13 cellular contexts compared by ENCODE assay signal in genomic region chr12:42360747-42361403, GRCh38. TPM values are rescaled to one million over a fixed set of nuclear protein-coding genes. Genes with fewer than 3 reads are reported as not detected.
DNase-seq lines count a peak whose midpoint lies in the region; ATAC-seq and TF ChIP-seq lines count a peak whose summit lies in the region.
"Had no signal": no experiment of that assay in that cellular context is flagged by ENCODE, and none has a peak within 500 bp of the region (broad histone marks: within the 10 kb centered on the region; RNA-seq: fewer than 3 reads in every experiment).

No MANE protein-coding gene starts in this region.

- H3K4me3 ChIP-seq in OCI-LY3 (ENCODE audit: low read length): no peak overlapping the region
- H3K4me3 ChIP-seq: left ventricle myocardium inferior, SJCRH30 had no signal

- peak; percentile 33 for DNase-seq in EH (ENCODE audit: low read depth)
- peak; percentile 14 for DNase-seq in GM19238 (ENCODE audit: insufficient read length, low spot score)
- DNase-seq in G401 (ENCODE audit: low spot score): no peak
- DNase-seq in DMS79 (lab: John Stamatoyannopoulos, UW): no peak
- DNase-seq in CD4-positive, alpha-beta T cell: no peak
- no peak for DNase-seq in activated effector memory CD4-positive, alpha-beta T cell treated with anti-CD3 and anti-CD28 coated beads, Interleukin-2, amount 50 U/mL, for 16 hours
- DNase-seq: left ventricle myocardium inferior, NCI-H1417, SJCRH30 had no signal

- peaks cover 36% of the 10 kb centered on the region for H3K79me2 ChIP-seq in OCI-LY3 (ENCODE audit: low read length)

- H3K4me3 Mint-ChIP-seq in CD4-positive, alpha-beta T cell: no peak overlapping the region

- POLR2A ChIA-PET in CD4-positive, alpha-beta T cell (lab: Charles Lee): no interaction called here

- H3K4me1 ChIP-seq in OCI-LY3 (ENCODE audit: low read length): peaks cover 24% of the 10 kb centered on the region
- H3K4me1 ChIP-seq: SJCRH30 had no signal

- peaks cover 54% of the 10 kb centered on the region for H3K36me3 Mint-ChIP-seq in CD4-positive, alpha-beta T cell (ENCODE audit: low read depth)

- H3K9me3 Mint-ChIP-seq in CD4-positive, alpha-beta T cell: no peaks in the 10 kb centered on the region

- in situ Hi-C loops in G401 (cut with HindIII; ENCODE audit: low sequenced_read_pairs): no loop called here

- intact Hi-C loops in CD4-positive, alpha-beta T cell (cut with DNase I, micrococcal nuclease): no loop called here

- H3K4me1 Mint-ChIP-seq in CD4-positive, alpha-beta T cell (ENCODE audit: low read depth): peaks cover 41% of the 10 kb centered on the region

- H3K27me3 ChIP-seq in OCI-LY3 (ENCODE audit: low read depth, low read length): no peaks in the 10 kb centered on the region
- H3K27me3 ChIP-seq in CD4-positive, alpha-beta T cell (ENCODE audit: control insufficient read depth, insufficient read depth, low read length): no peaks in the 10 kb centered on the region
- H3K27me3 ChIP-seq: SJCRH30 had no signal

- H3K4me2 ChIP-seq in OCI-LY3 (ENCODE audit: low read length): peak overlapping the region; percentile 50

- H3K27ac ChIP-seq in OCI-LY3 (ENCODE audit: low read length): peak overlapping the region; percentile 31
- no peak overlapping the region for H3K27ac ChIP-seq in CD4-positive, alpha-beta T cell (ENCODE audit: low read depth, low read length)
- H3K27ac ChIP-seq: epithelial cell of prostate, left ventricle myocardium inferior, SJCRH30 had no signal

- TF ChIP-seq CTCF in OCI-LY3 (IDR thresholded peaks at IDR 0.05; ENCODE audit: low read depth, low read length): no peak
- TF ChIP-seq CTCF in CD4-positive, alpha-beta T cell (IDR thresholded peaks at IDR 0.05): no peak

- no peak overlapping the region for H3K9ac ChIP-seq in OCI-LY3 (ENCODE audit: low read length)

- peaks cover 31% of the 10 kb centered on the region for H3K36me3 ChIP-seq in OCI-LY3 (replicated peaks; ENCODE audit: low read depth, low read length)
- H3K36me3 ChIP-seq: left ventricle myocardium inferior had no signal

- H4K20me1 ChIP-seq in OCI-LY3 (ENCODE audit: insufficient read depth, low read length): 0 out of 2 replicates have a peak, but pooled peaks cover 7% of the 10 kb centered on the region

- CTCF ChIA-PET in CD4-positive, alpha-beta T cell (lab: Charles Lee): interaction anchor here (1.0 kb wide), 1 partner anchor 10 kb away, joined by 3 read pairs; no protein-coding TSS in a partner anchor

- no peak overlapping the region for H3K27ac Mint-ChIP-seq in CD4-positive, alpha-beta T cell

- no peak overlapping the region for H2AFZ ChIP-seq in OCI-LY3 (ENCODE audit: low read depth, low read length)

- H3K27me3 Mint-ChIP-seq in CD4-positive, alpha-beta T cell: no peaks in the 10 kb centered on the region
- H3K27me3 Mint-ChIP-seq: CD4-positive, CD25-positive, alpha-beta regulatory T cell had no signal

- H3K9me3 ChIP-seq in OCI-LY3 (ENCODE audit: insufficient read depth, low read length): no peaks in the 10 kb centered on the region
- H3K9me3 ChIP-seq in CD4-positive, alpha-beta T cell (ENCODE audit: control insufficient read depth, low read length): no peaks in the 10 kb centered on the region
- H3K9me3 ChIP-seq: left ventricle myocardium inferior, SJCRH30 had no signal

- peak; percentile 91 for ATAC-seq in HG02938 (IDR thresholded peaks at IDR 0.05; ENCODE audit: unreplicated experiment)
- ATAC-seq in CD4-positive, alpha-beta T cell (ENCODE audit: poor library complexity): no peak

RNA-seq across cellular contexts. Expression of gene PPHLN1, which starts 34.9 kb away (rescaled TPM):
- 24.9 and 34.1 TPM in 2 replicates for total RNA-seq in G401 (2014; rRNA removed; shearing (Covaris generic))
- 100 to 1,000 TPM; 100 to 105 TPM for total RNA-seq in CD4-positive, alpha-beta T cell

RNA-seq across cellular contexts. Expression of gene ZCRB1, which starts 35.0 kb away (rescaled TPM):
- total RNA-seq in G401 (2014; rRNA removed; shearing (Covaris generic)): 52.4 and 98.1 TPM in 2 replicates
- total RNA-seq in CD4-positive, alpha-beta T cell: 10 to 100 TPM; 30.3 to 31.4 TPM

Comparison
In these comparisons a context has a peak if more than half of its experiments do, and no peak if none do; other contexts are left out.
1. DNase-seq: peak in EH (single experiment) and GM19238 (single experiment); none in G401 (single experiment), DMS79 (single experiment), CD4-positive, alpha-beta T cell (0 of 10) and activated effector memory CD4-positive, alpha-beta T cell treated with anti-CD3 and anti-CD28 coated beads, Interleukin-2, amount 50 U/mL, for 16 hours (single experiment).